In genomic region chr18:24446953-24447537, GRCh38 we compare ENCODE assay signal across 1 cellular context.
TF ChIP-seq lines count a peak whose summit lies in the region.

No MANE protein-coding gene starts in this region.

TF ChIP-seq in IMR-90, 13 proteins besides CTCF, POLR2A, EP300 and RAD21 (continued from another document):
- TF ChIP-seq ELK1 (IDR thresholded peaks at IDR 0.05; ENCODE audit: borderline replicate concordance, low read depth, low read length) (no peak), FOS (IDR thresholded peaks at IDR 0.05; ENCODE audit: low read depth, low read length) (no peak), NFE2L2 (IDR thresholded peaks at IDR 0.05; ENCODE audit: low read depth, low read length) (no peak), BHLHE40 (IDR thresholded peaks at IDR 0.05; ENCODE audit: low read depth, low read length) (no peak)
